20 cellular contexts compared by ENCODE assay signal in genomic region chr18:62616331-62616805, GRCh38.
DNase-seq lines count a peak whose midpoint lies in the region; ATAC-seq and TF ChIP-seq lines count a peak whose summit lies in the region.
"Had no signal": no experiment of that assay in that cellular context is flagged by ENCODE, and none has a peak within 500 bp of the region (broad histone marks: within the 10 kb centered on the region; RNA-seq: fewer than 3 reads in every experiment).

No MANE protein-coding gene starts in this region.

- no peak overlapping the region for H3K4me3 ChIP-seq in foreskin fibroblast (ENCODE audit: low read depth in 1 of 2, low read length in 2 of 2)
- H3K4me3 ChIP-seq: breast epithelium, K562, tibial nerve had no signal

- DNase-seq in GM04503 (ENCODE audit: low read depth) (peak; percentile 7), amniotic stem cell (lab: John Stamatoyannopoulos, UW) (peak; percentile 63), foreskin fibroblast (peak; percentile 80 to 92), sciatic nerve (ENCODE audit: low spot score) (no peak), HUDEP-2 (lab: John Stamatoyannopoulos, UW; ENCODE audit: unreplicated experiment in 76 of 76) (no peak)
- DNase-seq in effector CD4-positive, alpha-beta T cell: no peak
- DNase-seq: activated CD4-positive, alpha-beta T cell treated with anti-CD3 and anti-CD28 coated beads, Interleukin-2, amount 50 U/mL, for 4 hours; activated CD8-positive, alpha-beta memory T cell treated with anti-CD3 and anti-CD28 coated beads, Interleukin-2, amount 50 U/mL, for 4 hours; activated naive CD8-positive, alpha-beta T cell treated with anti-CD3 and anti-CD28 coated beads, Interleukin-2, amount 10 ng/mL, durations not matched to agents 7 days and 5 days; DMS53; kidney; NCI-H1694 treated with DMSO at 0.1 percent for 48 hours; NCI-H69; stimulated activated CD4-positive, alpha-beta T cell treated with anti-CD3 and anti-CD28 coated beads, Interleukin-12 subunit alpha, Interleukin-12 subunit beta, amount 100 ng/mL, for 4 hours; stimulated activated naive CD8-positive, alpha-beta T cell treated with anti-CD3 and anti-CD28 coated beads, Interleukin-15, amount 100 ng/mL, for 72 hours had no signal

- intact Hi-C loops in sciatic nerve (cut with DNase I): no loop called here

- peak; percentile 45 for ATAC-seq in sciatic nerve
- ATAC-seq in GM18858 (IDR thresholded peaks at IDR 0.05; ENCODE audit: unreplicated experiment): no peak
- ATAC-seq: K562; stimulated activated naive CD8-positive, alpha-beta T cell treated with anti-CD3 and anti-CD28 coated beads, Interleukin-15, amount 100 ng/mL, for 72 hours; WTC11 had no signal

- TF ChIP-seq CTCF in foreskin fibroblast (IDR thresholded peaks at IDR 0.05; ENCODE audit: low read depth, low read length): no peak

Comparison
In these comparisons a context has a peak if more than half of its experiments do, and no peak if none do; other contexts are left out.
1. DNase-seq: peak in GM04503 (single experiment), amniotic stem cell (single experiment) and foreskin fibroblast (2 of 2); none in sciatic nerve (single experiment), effector CD4-positive, alpha-beta T cell (single experiment) and HUDEP-2 (0 of 76).